ENCODE assay signal across 8 cellular contexts in genomic region chr2:106193977-106194778, GRCh38. TPM values are rescaled to one million over a fixed set of nuclear protein-coding genes. Genes with fewer than 3 reads are reported as not detected.
DNase-seq lines count a peak whose midpoint lies in the region; ATAC-seq lines count a peak whose summit lies in the region.

Gene UXS1, minus strand, starts transcription at chr2:106194301. Its CDS starts 60 bp downstream, at chr2:106194241.

- no peaks in the 10 kb centered on the region for H3K27me3 ChIP-seq in GM23248 (replicated peaks; ENCODE audit: insufficient read depth)
- H3K27me3 ChIP-seq in naive thymus-derived CD4-positive, alpha-beta T cell (ENCODE audit: control insufficient read depth in 2 of 2, insufficient read depth in 2 of 2, low read length in 2 of 2): no peaks in the 10 kb centered on the region

- H3K9me3 Mint-ChIP-seq in naive thymus-derived CD4-positive, alpha-beta T cell: no peaks in the 10 kb centered on the region
- no peaks in the 10 kb centered on the region for H3K9me3 Mint-ChIP-seq in stimulated activated naive B cell treated with anti-CD40 and anti-IgM and Interleukin-4, amounts not matched to agents 10 μg/mL and 1 μg/mL and 100 μg/mL, for 72 hours

- ATAC-seq in naive thymus-derived CD4-positive, alpha-beta T cell: peak; percentile 86
- peak; percentile 76 to 82 for ATAC-seq in stimulated activated naive B cell treated with anti-CD40 and anti-IgM and Interleukin-4, amounts not matched to agents 10 μg/mL and 1 μg/mL and 100 μg/mL, for 72 hours (replicated peaks)

- peak within 1 kb of the TSS; percentile 79 for H3K9ac ChIP-seq in GM23248

- peak within 1 kb of the TSS; percentile 44 for H3K27ac ChIP-seq in GM23248
- H3K27ac ChIP-seq in naive thymus-derived CD4-positive, alpha-beta T cell (ENCODE audit: low read depth, low read length): peak within 1 kb of the TSS; percentile 85

- intact Hi-C loops in naive thymus-derived CD4-positive, alpha-beta T cell (cut with micrococcal nuclease): loop anchor here (1.0 to 10.0 kb wide), 15 partner anchors 10 to 1157 kb away; partner anchors contain the start of genes C2orf49 (in 2 of the 2), MRPS9 (in 2 of the 2) and NCK2 (in 1 of the 2)

- peak within 1 kb of the TSS; percentile 100 for H3K4me3 ChIP-seq in GM23248
- peak within 1 kb of the TSS; percentile 98 for H3K4me3 ChIP-seq in naive thymus-derived CD4-positive, alpha-beta T cell (ENCODE audit: low read length)

- H3K4me1 Mint-ChIP-seq in naive thymus-derived CD4-positive, alpha-beta T cell: peaks cover 42 to 51% (median 48%) of the 10 kb centered on the region in 7 donors
- H3K4me1 Mint-ChIP-seq in stimulated activated naive B cell treated with anti-CD40 and anti-IgM and Interleukin-4, amounts not matched to agents 10 μg/mL and 1 μg/mL and 100 μg/mL, for 72 hours: peaks cover 31 to 48% of the 10 kb centered on the region in 2 donors

- H3K27me3 Mint-ChIP-seq in naive thymus-derived CD4-positive, alpha-beta T cell: peaks cover 0 to 16% (median 0%) of the 10 kb centered on the region in 5 donors
- no peaks in the 10 kb centered on the region for H3K27me3 Mint-ChIP-seq in stimulated activated naive B cell treated with anti-CD40 and anti-IgM and Interleukin-4, amounts not matched to agents 10 μg/mL and 1 μg/mL and 100 μg/mL, for 72 hours

- no peaks in the 10 kb centered on the region for H3K9me2 ChIP-seq in GM23248 (ENCODE audit: insufficient read depth)

- peak within 1 kb of the TSS; percentile 84 to 99 (median 94) for H3K4me3 Mint-ChIP-seq in naive thymus-derived CD4-positive, alpha-beta T cell
- H3K4me3 Mint-ChIP-seq in stimulated activated naive B cell treated with anti-CD40 and anti-IgM and Interleukin-4, amounts not matched to agents 10 μg/mL and 1 μg/mL and 100 μg/mL, for 72 hours: peak within 1 kb of the TSS; percentile 93 to 96

- peaks cover 22% of the 10 kb centered on the region for H3K79me2 ChIP-seq in GM23248 (ENCODE audit: insufficient read depth)

- H3K9me3 ChIP-seq in GM23248 (ENCODE audit: low read depth): no peaks in the 10 kb centered on the region
- H3K9me3 ChIP-seq in naive thymus-derived CD4-positive, alpha-beta T cell (ENCODE audit: control insufficient read depth in 2 of 3, low read length in 3 of 3): no peaks in the 10 kb centered on the region

- peaks cover 18% of the 10 kb centered on the region; the same call in 1 of the 2 replicates for H3F3A ChIP-seq in GM23248 (ENCODE audit: insufficient read depth)

- no peaks in the 10 kb centered on the region for H4K20me1 ChIP-seq in GM23248 (ENCODE audit: insufficient read depth)

- POLR2A ChIA-PET in naive thymus-derived CD4-positive, alpha-beta T cell (lab: Charles Lee): interaction anchor here (1.0 to 2.2 kb wide), 7 partner anchors 11 to 99 kb away, joined by 3 to 52 read pairs (median 4); no protein-coding TSS in a partner anchor

- H3K36me3 ChIP-seq in GM23248 (ENCODE audit: low read depth): no peaks in the 10 kb centered on the region
- H3K36me3 ChIP-seq in naive thymus-derived CD4-positive, alpha-beta T cell (ENCODE audit: control insufficient read depth in 2 of 3, insufficient read depth in 3 of 3, low read length in 3 of 3): peaks cover 0 to 3% (median 0%) of the 10 kb centered on the region in 3 experiments

- CTCF ChIA-PET in naive thymus-derived CD4-positive, alpha-beta T cell (lab: Charles Lee): interaction anchor here (0.6 to 1.8 kb wide), 6 partner anchors 24 to 90 kb away, joined by 3 to 9 read pairs (median 5); no protein-coding TSS in a partner anchor

- H3K27ac Mint-ChIP-seq in naive thymus-derived CD4-positive, alpha-beta T cell: peak within 1 kb of the TSS; percentile 71 to 96 (median 94)
- H3K27ac Mint-ChIP-seq in stimulated activated naive B cell treated with anti-CD40 and anti-IgM and Interleukin-4, amounts not matched to agents 10 μg/mL and 1 μg/mL and 100 μg/mL, for 72 hours: peak within 1 kb of the TSS; percentile 95

- H2AFZ ChIP-seq in GM23248: peak within 1 kb of the TSS; percentile 87

- peak within 1 kb of the TSS; percentile 84 for H3K4me2 ChIP-seq in GM23248 (ENCODE audit: unreplicated experiment)

- 1 to 4% methylated on average over 45 to 54 of the region's 93 CpGs for WGBS in GM23248 (ENCODE audit: low coverage in 1 of 2, low lambda C conversion rate in 2 of 2, missing lambda C conversion rate in 2 of 2), 2 experiments

- peak; percentile 91 for DNase-seq in DMS79 treated with DMSO at 0.1 percent for 48 hours (lab: John Stamatoyannopoulos, UW)
- peak; percentile 99 for DNase-seq in GM23248
- peak; percentile 93 to 95 for DNase-seq in Kasumi-1 (lab: John Stamatoyannopoulos, UW)
- DNase-seq in RPMI7951 (ENCODE audit: low read depth): peak; percentile 95
- peak; percentile 97 to 98 for DNase-seq in activated T-helper 1 cell treated with anti-CD3 and anti-CD28 coated beads, Interleukin-2, amount 50 U/mL, for 16 hours (ENCODE audit: low read depth in 1 of 2, low spot score in 1 of 2)
- peak; percentile 96 for DNase-seq in fibroblast of gingiva (ENCODE audit: low read depth)
- peak; percentile 97 to 98 (median 97) for DNase-seq in naive thymus-derived CD4-positive, alpha-beta T cell
- peak; percentile 95 for DNase-seq in stimulated activated naive B cell treated with anti-CD40 and anti-IgM and Interleukin-4, amounts not matched to agents 10 μg/mL and 1 μg/mL and 100 μg/mL, for 72 hours

- in situ Hi-C loops in GM23248 (cut with MboI): no loop called here

- H3K36me3 Mint-ChIP-seq in naive thymus-derived CD4-positive, alpha-beta T cell: peaks cover 0 to 18% (median 7%) of the 10 kb centered on the region in 5 donors
- peaks cover 19 to 22% of the 10 kb centered on the region in 2 donors for H3K36me3 Mint-ChIP-seq in stimulated activated naive B cell treated with anti-CD40 and anti-IgM and Interleukin-4, amounts not matched to agents 10 μg/mL and 1 μg/mL and 100 μg/mL, for 72 hours

- H3K4me1 ChIP-seq in GM23248 (ENCODE audit: insufficient read depth): peaks cover 18% of the 10 kb centered on the region
- H3K4me1 ChIP-seq in naive thymus-derived CD4-positive, alpha-beta T cell (ENCODE audit: control insufficient read depth in 2 of 2, insufficient read depth in 2 of 2, low read length in 2 of 2): peaks cover 17 to 43% of the 10 kb centered on the region in 2 donors

RNA-seq across cellular contexts. Expression of gene UXS1, which starts in this region (rescaled TPM):
- total RNA-seq in GM23248 (2014; rRNA removed; shearing (Covaris generic)): 29.6 and 35.8 TPM in 2 replicates
- polyA plus RNA-seq in GM23248 (2016; fragmentation: Nextera tagmentation; extraction: Ambion mirVana): 57.5 TPM in 2 replicates
- 15.6 and 16.3 TPM in 2 replicates for total RNA-seq in RPMI7951 (2014; rRNA removed; shearing (Covaris generic))
- 100 to 1,000 TPM in 2 of 5 experiments, 10 to 100 TPM in 3; 52.3 to 185 (median 93.3) TPM for total RNA-seq in naive thymus-derived CD4-positive, alpha-beta T cell
- 100 to 1,000 TPM in 1 of 2 donors, 10 to 100 TPM in 1; 74.2 to 108 TPM for polyA plus RNA-seq in naive thymus-derived CD4-positive, alpha-beta T cell

Comparison
In these comparisons a context has a peak if more than half of its experiments do, and no peak if none do; other contexts are left out.
1. Peak in every context shown above with its lines: DNase-seq, ATAC-seq, H3K4me3 ChIP-seq and H3K27ac ChIP-seq.